Comparison of ENCODE assay signal across 8 cellular contexts in genomic region chr1:206809504-206810084, GRCh38. TPM values are rescaled to one million over a fixed set of nuclear protein-coding genes. Genes with fewer than 3 reads are reported as not detected.
DNase-seq lines count a peak whose midpoint lies in the region; ATAC-seq and TF ChIP-seq lines count a peak whose summit lies in the region.

No MANE protein-coding gene starts in this region.

- POLR2A ChIA-PET in activated CD8-positive, alpha-beta T cell treated with anti-CD3 and anti-CD28 coated beads, Interleukin-2, amount 10 ng/mL, durations not matched to agents 7 days and 5 days (lab: Charles Lee) = interaction anchor here (0.8 to 2.2 kb wide), 7 partner anchors 12 to 112 kb away, joined by 3 to 4 read pairs (median 3); partner anchors contain the start of gene FCMR

- peak; percentile 91 for TF ChIP-seq CTCF in MM.1S (IDR thresholded peaks at IDR 0.05; ENCODE audit: low read length)
- TF ChIP-seq CTCF in left lung (IDR thresholded peaks at IDR 0.05) = peak in 1 of 2 donors; percentile 17

- ATAC-seq in activated CD8-positive, alpha-beta T cell treated with anti-CD3 and anti-CD28 coated beads, Interleukin-2, amount 10 ng/mL, durations not matched to agents 7 days and 5 days = peak; percentile 42
- ATAC-seq in left lung (peak; percentile 86), HG02763 (IDR thresholded peaks at IDR 0.05; ENCODE audit: unreplicated experiment) (no peak), HG02870 (IDR thresholded peaks at IDR 0.05; ENCODE audit: unreplicated experiment) (no peak)

- no peak overlapping the region for H4K12ac ChIP-seq in trophoblast cell (ENCODE audit: low read depth, low read length)

- no peak overlapping the region for H4K91ac ChIP-seq in trophoblast cell (ENCODE audit: low read depth, low read length)

- H3K4me3 Mint-ChIP-seq in activated CD8-positive, alpha-beta T cell treated with anti-CD3 and anti-CD28 coated beads, Interleukin-2, amount 10 ng/mL, durations not matched to agents 7 days and 5 days = no peak overlapping the region

- H3K4me1 ChIP-seq in MM.1S (ENCODE audit: low read length) = peaks cover 41% of the 10 kb centered on the region
- H3K4me1 ChIP-seq in left lung = no peaks in the 10 kb centered on the region
- no peaks in the 10 kb centered on the region for H3K4me1 ChIP-seq in trophoblast cell (ENCODE audit: control insufficient read depth in 1 of 2, insufficient read depth in 2 of 2, low read length in 2 of 2)

- H3K9me2 ChIP-seq in MM.1S (replicated peaks; ENCODE audit: insufficient read depth, low read length) = no peaks in the 10 kb centered on the region

- WGBS in trophoblast cell (ENCODE audit: extremely low coverage, insufficient coverage, insufficient read length) = no CpG with 5 or more reads among the region's 4 CpGs

- H3K27me3 ChIP-seq in MM.1S (replicated peaks; ENCODE audit: insufficient read depth, low read length) (no peaks in the 10 kb centered on the region), left lung (no peaks in the 10 kb centered on the region), trophoblast cell (ENCODE audit: insufficient read depth, low read length) (no peaks in the 10 kb centered on the region)

- no peak overlapping the region for H2AK5ac ChIP-seq in trophoblast cell (ENCODE audit: low read length)

- no peak overlapping the region for H4K8ac ChIP-seq in trophoblast cell (ENCODE audit: low read depth, low read length)

- peaks cover 11% of the 10 kb centered on the region for H3K36me3 Mint-ChIP-seq in activated CD8-positive, alpha-beta T cell treated with anti-CD3 and anti-CD28 coated beads, Interleukin-2, amount 10 ng/mL, durations not matched to agents 7 days and 5 days (ENCODE audit: low read depth)

- intact Hi-C loops in left lung (cut with DNase I) = no loop called here

- CTCF ChIA-PET in activated CD8-positive, alpha-beta T cell treated with anti-CD3 and anti-CD28 coated beads, Interleukin-2, amount 10 ng/mL, durations not matched to agents 7 days and 5 days (lab: Charles Lee) = interaction anchor here (0.6 to 15.2 kb wide), 76 partner anchors 10 to 688 kb away, joined by 3 to 724 read pairs (median 6); partner anchors contain the start of genes DYRK3, EIF2D, FCMR and IL10

- H3K4me3 ChIP-seq in MM.1S (ENCODE audit: low read length) (no peak overlapping the region), left lung (no peak overlapping the region), trophoblast cell (ENCODE audit: low read depth, low read length) (no peak overlapping the region)

- H2AFZ ChIP-seq in MM.1S (ENCODE audit: low read length) (no peak overlapping the region), trophoblast cell (ENCODE audit: insufficient read depth, low read length, poor library complexity) (no peak overlapping the region)

- no peak overlapping the region for H2BK12ac ChIP-seq in trophoblast cell (ENCODE audit: low read length)

- peaks cover 16% of the 10 kb centered on the region for H3K9me3 Mint-ChIP-seq in activated CD8-positive, alpha-beta T cell treated with anti-CD3 and anti-CD28 coated beads, Interleukin-2, amount 10 ng/mL, durations not matched to agents 7 days and 5 days (ENCODE audit: insufficient read depth)

- no peak overlapping the region for H3K14ac ChIP-seq in trophoblast cell (ENCODE audit: low read length)

- H3K18ac ChIP-seq in trophoblast cell (ENCODE audit: low read length) = no peak overlapping the region

- H3K23ac ChIP-seq in trophoblast cell (ENCODE audit: low read length) = no peak overlapping the region

- H3K4me2 ChIP-seq in MM.1S (ENCODE audit: low read depth, low read length) = no peak overlapping the region
- no peak overlapping the region for H3K4me2 ChIP-seq in trophoblast cell (ENCODE audit: low read length)

- H3K4ac ChIP-seq in trophoblast cell (ENCODE audit: low read depth, low read length) = no peak overlapping the region

- no peak overlapping the region for H3K27ac Mint-ChIP-seq in activated CD8-positive, alpha-beta T cell treated with anti-CD3 and anti-CD28 coated beads, Interleukin-2, amount 10 ng/mL, durations not matched to agents 7 days and 5 days

- H3F3A ChIP-seq in MM.1S (ENCODE audit: insufficient read depth, low read length) = 0 out of 2 replicates have a peak, but pooled peaks cover 3% of the 10 kb centered on the region

- no peak overlapping the region for H3K27ac ChIP-seq in MM.1S (ENCODE audit: low read length)
- no peak overlapping the region for H3K27ac ChIP-seq in left lung
- no peak overlapping the region for H3K27ac ChIP-seq in trophoblast cell (ENCODE audit: low read depth, low read length)

- H2BK5ac ChIP-seq in trophoblast cell (ENCODE audit: low read depth, low read length, poor library complexity) = no peak overlapping the region

- H3K27me3 Mint-ChIP-seq in activated CD8-positive, alpha-beta T cell treated with anti-CD3 and anti-CD28 coated beads, Interleukin-2, amount 10 ng/mL, durations not matched to agents 7 days and 5 days (ENCODE audit: low read depth) = no peaks in the 10 kb centered on the region

- no peaks in the 10 kb centered on the region for H3K79me1 ChIP-seq in trophoblast cell (ENCODE audit: low read length)

- H4K20me1 ChIP-seq in MM.1S (ENCODE audit: insufficient read depth, low read length) = no peaks in the 10 kb centered on the region

- no peak overlapping the region for H3K9ac ChIP-seq in MM.1S (ENCODE audit: low read length)
- no peak overlapping the region for H3K9ac ChIP-seq in trophoblast cell (ENCODE audit: low read length)

- H2BK120ac ChIP-seq in trophoblast cell (ENCODE audit: insufficient read depth, low read length, poor library complexity) = no peak overlapping the region

- no peaks in the 10 kb centered on the region for H3K9me3 ChIP-seq in MM.1S (replicated peaks; ENCODE audit: insufficient read depth, low read length)
- peaks cover 0 to 13% of the 10 kb centered on the region in 2 donors for H3K9me3 ChIP-seq in left lung
- H3K9me3 ChIP-seq in trophoblast cell (ENCODE audit: insufficient read depth, low read depth, low read length) = no peaks in the 10 kb centered on the region

- H3K79me2 ChIP-seq in MM.1S (ENCODE audit: low read length) (no peaks in the 10 kb centered on the region), trophoblast cell (ENCODE audit: control insufficient read depth, insufficient read depth, low read length, poor library complexity) (no peaks in the 10 kb centered on the region)

- DNase-seq in NCI-H345 (lab: John Stamatoyannopoulos, UW) (peak; percentile 16), NCI-H345 treated with DMSO at 0.1 percent for 48 hours (lab: John Stamatoyannopoulos, UW; ENCODE audit: unreplicated experiment) (no peak), MM.1S (peak; percentile 84), left lung (no peak), trophoblast cell (no peak)
- DNase-seq in activated CD8-positive, alpha-beta T cell treated with anti-CD3 and anti-CD28 coated beads, Interleukin-2, amount 10 ng/mL, durations not matched to agents 7 days and 5 days = peak; percentile 67

- H3K36me3 ChIP-seq in MM.1S (replicated peaks; ENCODE audit: insufficient read depth, low read length) = no peaks in the 10 kb centered on the region
- no peaks in the 10 kb centered on the region for H3K36me3 ChIP-seq in left lung
- H3K36me3 ChIP-seq in trophoblast cell (ENCODE audit: control insufficient read depth in 1 of 2, insufficient read depth in 2 of 2, low read length in 2 of 2) = no peaks in the 10 kb centered on the region

- peaks cover 44% of the 10 kb centered on the region for H3K4me1 Mint-ChIP-seq in activated CD8-positive, alpha-beta T cell treated with anti-CD3 and anti-CD28 coated beads, Interleukin-2, amount 10 ng/mL, durations not matched to agents 7 days and 5 days (ENCODE audit: low read depth)

RNA-seq across cellular contexts. Expression of gene IL10, which starts 37.3 kb away (rescaled TPM):
- under 1 TPM in 1 of 2 experiments, not detected in 1; 0.32 TPM for total RNA-seq in activated CD8-positive, alpha-beta T cell treated with anti-CD3 and anti-CD28 coated beads, Interleukin-2, amount 10 ng/mL, durations not matched to agents 7 days and 5 days
- total RNA-seq in left lung = 1 to 10 TPM; 3.0 to 6.2 TPM
- not detected in 2 replicates for polyA plus RNA-seq in trophoblast cell (2013)

RNA-seq across cellular contexts. Expression of gene IL19, which starts 39.0 kb away (rescaled TPM):
- total RNA-seq in activated CD8-positive, alpha-beta T cell treated with anti-CD3 and anti-CD28 coated beads, Interleukin-2, amount 10 ng/mL, durations not matched to agents 7 days and 5 days = not detected
- total RNA-seq in left lung = not detected
- polyA plus RNA-seq in trophoblast cell (2013) = not detected in 2 replicates

RNA-seq across cellular contexts. Expression of gene IL20, which starts 55.8 kb away (rescaled TPM):
- not detected for total RNA-seq in activated CD8-positive, alpha-beta T cell treated with anti-CD3 and anti-CD28 coated beads, Interleukin-2, amount 10 ng/mL, durations not matched to agents 7 days and 5 days
- not detected for total RNA-seq in left lung
- not detected in 2 replicates for polyA plus RNA-seq in trophoblast cell (2013)

Comparison
In these comparisons a context has a peak if more than half of its experiments do, and no peak if none do; other contexts are left out.
1. DNase-seq: peak in NCI-H345 (single experiment), MM.1S (single experiment) and activated CD8-positive, alpha-beta T cell treated with anti-CD3 and anti-CD28 coated beads, Interleukin-2, amount 10 ng/mL, durations not matched to agents 7 days and 5 days (single experiment); none in NCI-H345 treated with DMSO at 0.1 percent for 48 hours (single experiment), left lung (0 of 2) and trophoblast cell (0 of 2).
2. ATAC-seq: peak in activated CD8-positive, alpha-beta T cell treated with anti-CD3 and anti-CD28 coated beads, Interleukin-2, amount 10 ng/mL, durations not matched to agents 7 days and 5 days (single experiment) and left lung (single experiment); none in HG02763 (single experiment) and HG02870 (single experiment).